ENCODE assay signal across 17 cellular contexts in the genomic region with DNA sequence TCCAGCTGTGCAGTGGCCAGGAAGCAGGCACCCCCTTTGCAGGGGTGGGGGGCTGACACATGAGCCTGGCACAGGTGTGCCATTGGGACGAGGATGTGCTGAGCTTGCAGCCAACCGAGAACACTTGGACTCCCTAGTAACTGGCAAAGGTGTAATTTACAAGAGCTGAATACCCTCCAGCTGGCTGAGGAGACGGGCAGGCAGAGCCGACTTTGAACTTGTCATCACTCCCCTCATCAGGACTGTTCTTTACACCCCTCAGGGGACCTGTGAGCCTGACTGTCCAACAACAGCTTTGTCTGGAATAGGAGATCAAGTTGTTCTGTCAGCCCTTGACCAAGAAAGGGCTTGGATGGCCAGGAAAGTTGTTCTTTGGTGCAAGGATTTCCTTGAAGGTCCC.
DNase-seq lines count a peak whose midpoint lies in the region; ATAC-seq and TF ChIP-seq lines count a peak whose summit lies in the region.
"Had no signal": no experiment of that assay in that cellular context is flagged by ENCODE, and none has a peak within 500 bp of the region (broad histone marks: within the 10 kb centered on the region; RNA-seq: fewer than 3 reads in every experiment).

No MANE protein-coding gene starts in this region.

- no peak overlapping the region for H3K4me3 ChIP-seq in left ventricle myocardium inferior
- H3K4me3 ChIP-seq in osteoblast (ENCODE audit: insufficient read depth, low read length) = no peak overlapping the region
- H3K4me3 ChIP-seq: A549, GM23338 had no signal

- H3K36me3 ChIP-seq in left ventricle myocardium inferior (no peaks in the 10 kb centered on the region), osteoblast (ENCODE audit: insufficient read depth, low read length) (no peaks in the 10 kb centered on the region)

- H3K4me1 ChIP-seq in left ventricle myocardium inferior = no peaks in the 10 kb centered on the region
- H3K4me1 ChIP-seq in osteoblast (ENCODE audit: insufficient read depth, low read length) = no peaks in the 10 kb centered on the region
- H3K4me1 ChIP-seq: A549, Caco-2 had no signal

- no peak overlapping the region for H3K4me2 ChIP-seq in osteoblast (ENCODE audit: insufficient read depth, low read length)
- H3K4me2 ChIP-seq: A549, GM23338 had no signal

- no peaks in the 10 kb centered on the region for H3K9me3 ChIP-seq in left ventricle myocardium inferior (replicated peaks)
- H3K9me3 ChIP-seq in osteoblast (ENCODE audit: low read depth, low read length) = no peaks in the 10 kb centered on the region
- H3K9me3 ChIP-seq: A549, Caco-2 had no signal

- no peaks in the 10 kb centered on the region for H3K79me2 ChIP-seq in osteoblast (ENCODE audit: insufficient read depth, low read length)

- peak; percentile 42 for DNase-seq in DMS 273 (lab: John Stamatoyannopoulos, UW; ENCODE audit: unreplicated experiment)
- DNase-seq in DMS 273 treated with DMSO at 0.1 percent for 48 hours (lab: John Stamatoyannopoulos, UW) = no peak
- no peak for DNase-seq in left ventricle myocardium superior
- no peak for DNase-seq in left ventricle myocardium inferior
- peak; percentile 52 for DNase-seq in osteoblast (ENCODE audit: insufficient read length, low spot score, missing footprints)
- DNase-seq in activated CD4-positive, alpha-beta T cell treated with anti-CD3 and anti-CD28 coated beads for 4 hours = no peak
- DNase-seq in HCEC 1CT = no peak
- DNase-seq: AML-193; Caco-2; CD4-positive, alpha-beta T cell; DMS79 treated with DMSO at 0.1 percent for 48 hours; GF-D8; H7 had no signal

- no peaks in the 10 kb centered on the region for H4K20me1 ChIP-seq in osteoblast (ENCODE audit: insufficient read depth, low read length)

- H3K27me3 ChIP-seq in left ventricle myocardium inferior (ENCODE audit: low read depth) (no peaks in the 10 kb centered on the region), osteoblast (ENCODE audit: insufficient read depth, low read length) (peaks cover 11% of the 10 kb centered on the region)

- peak; percentile 32 for ATAC-seq in left ventricle myocardium superior
- ATAC-seq: A549, GM23338 had no signal

- intact Hi-C loops in left ventricle myocardium superior (cut with micrococcal nuclease) = no loop called here
- intact Hi-C loops in left ventricle myocardium inferior (cut with micrococcal nuclease) = no loop called here

- no peak for TF ChIP-seq CTCF in left ventricle myocardium inferior (IDR thresholded peaks at IDR 0.05; ENCODE audit: borderline replicate concordance)
- TF ChIP-seq CTCF in osteoblast (IDR thresholded peaks at IDR 0.05; ENCODE audit: extremely low read depth, low read depth, low read length) = no peak

- H3K27ac ChIP-seq in left ventricle myocardium inferior (replicated peaks) = no peak overlapping the region
- H3K27ac ChIP-seq in osteoblast (ENCODE audit: low read depth, low read length) = no peak overlapping the region
- H3K27ac ChIP-seq: 22Rv1, A549, C4-2B had no signal

- H2AFZ ChIP-seq in osteoblast (ENCODE audit: low read length) = no peak overlapping the region
- H2AFZ ChIP-seq: GM23338 had no signal

Comparison
In these comparisons a context has a peak if more than half of its experiments do, and no peak if none do; other contexts are left out.
1. DNase-seq: peak in DMS 273 (single experiment) and osteoblast (single experiment); none in DMS 273 treated with DMSO at 0.1 percent for 48 hours (single experiment), left ventricle myocardium superior (single experiment), left ventricle myocardium inferior (single experiment), activated CD4-positive, alpha-beta T cell treated with anti-CD3 and anti-CD28 coated beads for 4 hours (0 of 2) and HCEC 1CT (single experiment).